ENCODE assay signal across 1 cellular context in the genomic region with DNA sequence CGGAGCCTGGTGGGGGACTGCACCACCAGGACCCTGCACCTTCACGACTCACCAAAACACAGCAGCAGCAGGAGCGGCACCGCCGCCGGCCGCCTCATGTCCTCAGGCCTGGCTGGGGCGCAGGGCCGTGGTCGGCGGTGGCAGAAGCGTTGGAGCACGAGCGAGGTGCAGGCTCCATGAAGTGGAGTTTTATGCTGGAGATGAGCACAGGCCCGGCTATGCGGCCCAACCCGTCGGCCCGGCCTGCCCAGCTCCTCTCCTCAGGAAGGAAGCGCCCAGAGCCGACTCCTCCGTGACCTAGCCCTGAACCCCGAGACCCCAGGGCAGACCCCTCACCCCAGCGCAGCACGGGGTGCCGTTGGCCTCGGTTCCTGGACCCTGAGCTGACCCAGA.
TF ChIP-seq lines count a peak whose summit lies in the region.

Gene PRSS27 (minus strand): TSS at position 162 of the 393 bp plus-strand sequence. CDS start 64 bp downstream, at position 98.

TF ChIP-seq in GM12878, 131 proteins besides CTCF, POLR2A, EP300 and RAD21 (continued from another document):
- TF ChIP-seq IKZF2 (IDR thresholded peaks at IDR 0.05): no peak
- TF ChIP-seq, protein P1, sequence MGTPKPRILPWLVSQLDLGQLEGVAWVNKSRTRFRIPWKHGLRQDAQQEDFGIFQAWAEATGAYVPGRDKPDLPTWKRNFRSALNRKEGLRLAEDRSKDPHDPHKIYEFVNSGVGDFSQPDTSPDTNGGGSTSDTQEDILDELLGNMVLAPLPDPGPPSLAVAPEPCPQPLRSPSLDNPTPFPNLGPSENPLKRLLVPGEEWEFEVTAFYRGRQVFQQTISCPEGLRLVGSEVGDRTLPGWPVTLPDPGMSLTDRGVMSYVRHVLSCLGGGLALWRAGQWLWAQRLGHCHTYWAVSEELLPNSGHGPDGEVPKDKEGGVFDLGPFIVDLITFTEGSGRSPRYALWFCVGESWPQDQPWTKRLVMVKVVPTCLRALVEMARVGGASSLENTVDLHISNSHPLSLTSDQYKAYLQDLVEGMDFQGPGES (IDR thresholded peaks at IDR 0.05): no peak
- TF ChIP-seq PRDM15 (CRISPR knock-in tag; IDR thresholded peaks at IDR 0.05): no peak
- no peak for TF ChIP-seq NR2F1 (conservative IDR thresholded peaks at IDR 0.05)
- TF ChIP-seq EZH2 (IDR thresholded peaks at IDR 0.05; ENCODE audit: borderline replicate concordance, control insufficient read depth, low read depth, low read length): no peak
- no peak for TF ChIP-seq ELK1 (IDR thresholded peaks at IDR 0.05; ENCODE audit: low read depth, low read length)
- no peak for TF ChIP-seq NFYA (IDR thresholded peaks at IDR 0.05; ENCODE audit: borderline replicate concordance, low read depth, low read length)
- TF ChIP-seq SIX5 (IDR thresholded peaks at IDR 0.05; ENCODE audit: low read depth, low read length, severe bottlenecking): no peak
